In the genomic region with DNA sequence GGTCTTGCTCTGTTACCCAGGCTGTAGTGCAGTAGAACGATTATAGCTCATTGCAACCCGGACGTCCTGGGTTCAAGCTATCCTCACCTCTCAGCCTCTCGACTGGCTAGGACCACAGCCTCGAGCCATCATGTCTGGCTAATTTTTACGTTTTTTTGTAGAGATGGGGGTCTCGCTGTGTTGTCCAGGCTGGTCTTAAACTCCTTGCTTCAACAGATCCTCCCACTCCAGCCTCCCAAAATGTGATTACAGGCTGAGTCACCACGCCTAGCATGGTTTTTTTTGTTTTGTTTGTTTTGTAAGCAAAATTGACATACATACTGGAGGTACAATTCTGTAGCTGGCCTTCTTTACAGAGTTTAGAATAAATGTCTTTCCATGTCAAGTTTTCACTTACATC, we compare ENCODE assay signal across 8 cellular contexts. TPM values are rescaled to one million over a fixed set of nuclear protein-coding genes. Genes with fewer than 3 reads are reported as not detected.
DNase-seq lines count a peak whose midpoint lies in the region; ATAC-seq and TF ChIP-seq lines count a peak whose summit lies in the region.

No MANE protein-coding gene starts in this region.

- no peak overlapping the region for H3K27ac Mint-ChIP-seq in endothelial cell (ENCODE audit: unreplicated experiment)

- intact Hi-C loops in ovary (cut with DNase I): loop anchor here in 1 of 4 donors (10.0 kb wide), 1 partner anchor 194 kb away; a partner anchor contains a TSS

- H3K4me1 Mint-ChIP-seq in endothelial cell (ENCODE audit: unreplicated experiment): peaks cover 16% of the 10 kb centered on the region

- peaks cover 21% of the 10 kb centered on the region for H3K79me2 ChIP-seq in OCI-LY3 (ENCODE audit: low read length)

- H3K9me3 Mint-ChIP-seq in endothelial cell (ENCODE audit: unreplicated experiment): no peaks in the 10 kb centered on the region

- no peaks in the 10 kb centered on the region for H3K9me3 ChIP-seq in OCI-LY3 (ENCODE audit: insufficient read depth, low read length)
- no peaks in the 10 kb centered on the region for H3K9me3 ChIP-seq in ovary

- H4K20me1 ChIP-seq in OCI-LY3 (ENCODE audit: insufficient read depth, low read length): no peaks in the 10 kb centered on the region

- no peak for TF ChIP-seq POLR2A in ovary (IDR thresholded peaks at IDR 0.05)

- peaks cover 9% of the 10 kb centered on the region for H3K36me3 Mint-ChIP-seq in endothelial cell (ENCODE audit: low read depth, unreplicated experiment)

- 83 to 87% (median 84%) methylated on average over 8 of the region's 8 CpGs for WGBS in ovary, 3 donors

- H3K27me3 ChIP-seq in OCI-LY3 (ENCODE audit: low read depth, low read length) (no peaks in the 10 kb centered on the region), ovary (no peaks in the 10 kb centered on the region)

- H3K4me1 ChIP-seq in OCI-LY3 (ENCODE audit: low read length): peaks cover 17% of the 10 kb centered on the region
- H3K4me1 ChIP-seq in ovary (ENCODE audit: insufficient read depth): peaks cover 6% of the 10 kb centered on the region

- no peaks in the 10 kb centered on the region for H3K27me3 Mint-ChIP-seq in endothelial cell (ENCODE audit: unreplicated experiment)

- TF ChIP-seq CTCF in OCI-LY3 (IDR thresholded peaks at IDR 0.05; ENCODE audit: low read depth, low read length) (no peak), endothelial cell (IDR thresholded peaks at IDR 0.05; ENCODE audit: unreplicated experiment) (no peak), ovary (IDR thresholded peaks at IDR 0.05) (no peak)

- no peak for ATAC-seq in GM18517 (IDR thresholded peaks at IDR 0.05; ENCODE audit: unreplicated experiment)

- peaks cover 6% of the 10 kb centered on the region for H3K36me3 ChIP-seq in OCI-LY3 (replicated peaks; ENCODE audit: low read depth, low read length)
- H3K36me3 ChIP-seq in ovary: no peaks in the 10 kb centered on the region

- peak overlapping the region; percentile 56 for H3K4me3 Mint-ChIP-seq in endothelial cell (ENCODE audit: unreplicated experiment)

- DNase-seq in endothelial cell (ENCODE audit: low spot score) (no peak), ovary (no peak), NCI-H2227 (lab: John Stamatoyannopoulos, UW; ENCODE audit: unreplicated experiment) (no peak)
- DNase-seq in stimulated activated naive CD4-positive, alpha-beta T cell treated with Interleukin-2 at 50 U/mL for 16 hours (lab: John Stamatoyannopoulos, UW): no peak
- no peak for DNase-seq in effector CD8-positive, alpha-beta T cell (lab: John Stamatoyannopoulos, UW)

- H2AFZ ChIP-seq in OCI-LY3 (ENCODE audit: low read depth, low read length): no peak overlapping the region

- no peak for TF ChIP-seq EP300 in ovary (IDR thresholded peaks at IDR 0.05)

- H3K27ac ChIP-seq in OCI-LY3 (ENCODE audit: low read length) (no peak overlapping the region), ovary (no peak overlapping the region)

- peak overlapping the region; percentile 94 for H3K4me3 ChIP-seq in GM08714 (ENCODE audit: low read length)
- H3K4me3 ChIP-seq in OCI-LY3 (ENCODE audit: low read length): peak overlapping the region; percentile 95
- H3K4me3 ChIP-seq in ovary: peak overlapping the region; percentile 77

- H3K9ac ChIP-seq in OCI-LY3 (ENCODE audit: low read length): no peak overlapping the region; the same call in 1 of the 2 replicates

- H3K4me2 ChIP-seq in OCI-LY3 (ENCODE audit: low read length): peak overlapping the region; percentile 94

RNA-seq across cellular contexts. Expression of a gene that starts 1.0 kb away (rescaled TPM):
- total RNA-seq in endothelial cell (ENCODE audit: unreplicated experiment): 135 TPM
- 100 to 1,000 TPM; 103 to 129 (median 122) TPM for total RNA-seq in ovary
- polyA plus RNA-seq in ovary: 100 to 1,000 TPM; 184 to 265 TPM

RNA-seq across cellular contexts. Expression of a gene that starts 17.7 kb away (rescaled TPM):
- 7.2 TPM for total RNA-seq in endothelial cell (ENCODE audit: unreplicated experiment)
- total RNA-seq in ovary: 10 to 100 TPM; 14.5 to 33.7 (median 21.2) TPM
- 10 to 100 TPM; 23.9 to 33.0 TPM for polyA plus RNA-seq in ovary

RNA-seq across cellular contexts. Expression of a gene that starts 42.5 kb away (rescaled TPM):
- total RNA-seq in endothelial cell (ENCODE audit: unreplicated experiment) (not detected), ovary (100 to 1,000 TPM in 6 of 7 donors, 10 to 100 TPM in 1; 39.4 to 263 (median 182) TPM)
- 100 to 1,000 TPM; 276 to 428 TPM for polyA plus RNA-seq in ovary

Comparison
In these comparisons a context has a peak if more than half of its experiments do, and no peak if none do; other contexts are left out.
1. RNA of a gene that starts 42.5 kb away (total RNA-seq): 39.4 to 263 TPM in ovary; not detected in endothelial cell (single experiment); every median in the first group is over 10 times any median in the second.
2. Peak in every context shown above with its lines, with median percentiles within 50 percentile points of each other: H3K4me3 ChIP-seq.